In genomic region chr7:70053421-70053820, GRCh38 we compare ENCODE assay signal across 1 cellular context.
TF ChIP-seq lines count a peak whose summit lies in the region.

No MANE protein-coding gene starts in this region.

TF ChIP-seq in SK-N-SH, 30 proteins besides CTCF, POLR2A, EP300 and RAD21 (continued from another document):
- TF ChIP-seq JUND (IDR thresholded peaks at IDR 0.05) (no peak), USF2 (IDR thresholded peaks at IDR 0.05; ENCODE audit: borderline replicate concordance, low read depth, low read length) (no peak), RCOR1 (IDR thresholded peaks at IDR 0.05; ENCODE audit: low read length) (no peak), NFIC (IDR thresholded peaks at IDR 0.05; ENCODE audit: borderline replicate concordance) (no peak), POLR2AphosphoS5 (IDR thresholded peaks at IDR 0.05; ENCODE audit: low read depth, low read length) (no peak), ELF1 (IDR thresholded peaks at IDR 0.05) (no peak), FOXJ3 (CRISPR knock-in tag; IDR thresholded peaks at IDR 0.05) (no peak), EZH2phosphoT487 (IDR thresholded peaks at IDR 0.05; ENCODE audit: borderline replicate concordance, low read depth) (no peak), FOSL2 (IDR thresholded peaks at IDR 0.05; ENCODE audit: borderline replicate concordance, low read depth) (no peak), USF1 (IDR thresholded peaks at IDR 0.05; ENCODE audit: borderline replicate concordance, low read depth) (no peak)
